22 cellular contexts compared by ENCODE assay signal in genomic region chr6:44635486-44635885, GRCh38.
"Had no signal": no experiment of that assay in that cellular context is flagged by ENCODE, and none has a peak within 500 bp of the region (broad histone marks: within the 10 kb centered on the region; RNA-seq: fewer than 3 reads in every experiment).

No MANE protein-coding gene starts in this region.

- ATAC-seq: effector memory CD8-positive, alpha-beta T cell; esophagus mucosa; gastrocnemius medialis; heart right ventricle; left cardiac atrium; left lung; left ventricle myocardium superior; lower lobe of right lung; naive thymus-derived CD4-positive, alpha-beta T cell had no signal

- DNase-seq: colonic mucosa; cortex of kidney; effector CD8-positive, alpha-beta T cell; effector memory CD8-positive, alpha-beta T cell; endodermal cell; erythroblast; esophagus squamous epithelium; foreskin fibroblast; foreskin melanocyte; gastrocnemius medialis; glutamatergic neuron; head of caudate nucleus; heart right ventricle; hippocampal formation; left cardiac atrium; left lung; left ventricle myocardium superior; lower lobe of right lung; mesendoderm; midbrain; naive thymus-derived CD4-positive, alpha-beta T cell had no signal
